In genomic region chrX:13965531-13965930, GRCh38 we compare ENCODE assay signal across 16 cellular contexts.
A peak's percentile ranks its signal among the peaks of the same experiment; 100 is the strongest.
DNase-seq lines count a peak whose midpoint lies in the region; ATAC-seq and TF ChIP-seq lines count a peak whose summit lies in the region.
"Had no signal": no experiment of that assay in that cellular context is flagged by ENCODE, and none has a peak within 500 bp of the region (broad histone marks: within the 10 kb centered on the region; RNA-seq: fewer than 3 reads in every experiment).

No MANE protein-coding gene starts in this region.

- POLR2A ChIA-PET in MCF 10A (lab: Yijun Ruan, JAX) = no interaction called here

- no peak overlapping the region for H3K27ac Mint-ChIP-seq in MCF 10A (ENCODE audit: low read depth, unreplicated experiment)
- H3K27ac Mint-ChIP-seq: CD8-positive, alpha-beta T cell had no signal

- intact Hi-C loops in MCF 10A (cut with micrococcal nuclease) = loop anchor here (1.0 kb wide), 1 partner anchor 48 kb away; no protein-coding TSS in a partner anchor

- no peak overlapping the region for H3K4me3 Mint-ChIP-seq in MCF 10A (ENCODE audit: unreplicated experiment)
- H3K4me3 Mint-ChIP-seq: CD8-positive, alpha-beta T cell had no signal

- no peak for TF ChIP-seq CTCF in MCF 10A (IDR thresholded peaks at IDR 0.05; ENCODE audit: unreplicated experiment)

- H3K4me1 Mint-ChIP-seq in MCF 10A (ENCODE audit: insufficient read depth, unreplicated experiment) = no peaks in the 10 kb centered on the region

- H3K36me3 ChIP-seq in H7 (replicated peaks; ENCODE audit: control insufficient read depth, insufficient read depth, low read length) = no peaks in the 10 kb centered on the region
- H3K36me3 ChIP-seq: BLaER1 had no signal

- H3K27me3 ChIP-seq in H7 (ENCODE audit: control insufficient read depth, insufficient read depth, low read length) (no peaks in the 10 kb centered on the region), layer of hippocampus (ENCODE audit: control insufficient read depth, insufficient read depth, low read length) (no peaks in the 10 kb centered on the region)

- no TSS peak for BruUV-seq in MCF 10A (replicated peaks; lab: Mats Ljungman, UMichigan)

- H3K36me3 Mint-ChIP-seq in MCF 10A (ENCODE audit: insufficient read depth, unreplicated experiment) = no peaks in the 10 kb centered on the region
- H3K36me3 Mint-ChIP-seq: CD8-positive, alpha-beta T cell had no signal

- CTCF ChIA-PET in MCF 10A (lab: Yijun Ruan, JAX) = no interaction called here

- H3K27ac ChIP-seq in cingulate gyrus (ENCODE audit: low read depth, low read length) (peak overlapping the region; percentile 72), layer of hippocampus (ENCODE audit: low read depth, low read length) (peak overlapping the region; percentile 13), substantia nigra (ENCODE audit: low read depth, low read length, poor library complexity, severe bottlenecking) (peak overlapping the region; percentile 39)
- H3K27ac ChIP-seq: BLaER1 had no signal

- ATAC-seq in esophagus mucosa = no peak
- ATAC-seq: CD8-positive, alpha-beta T cell had no signal

- H3K9me3 Mint-ChIP-seq in MCF 10A (ENCODE audit: unreplicated experiment) = no peaks in the 10 kb centered on the region
- H3K9me3 Mint-ChIP-seq: CD8-positive, alpha-beta T cell had no signal

- H3K27me3 Mint-ChIP-seq in MCF 10A (ENCODE audit: insufficient read depth, unreplicated experiment) = peaks cover 65% of the 10 kb centered on the region

- H3K4me3 ChIP-seq in H7 (ENCODE audit: insufficient read depth, low read depth, low read length) = no peak overlapping the region
- H3K4me3 ChIP-seq: BLaER1 had no signal

- DNase-seq in H7 = peak; percentile 62
- peak in 34 of 49 donors; percentile 1 to 44 (median 13) for DNase-seq in substantia nigra (lab: John Stamatoyannopoulos, UW)
- no peak for DNase-seq in DMS153 treated with DMSO at 0.1 percent for 48 hours (lab: John Stamatoyannopoulos, UW; ENCODE audit: unreplicated experiment)
- DNase-seq in MCF 10A (ENCODE audit: unreplicated experiment) = no peak
- no peak for DNase-seq in SK-N-DZ (ENCODE audit: low spot score)
- DNase-seq: CD8-positive, alpha-beta T cell; DMS79 treated with DMSO at 0.1 percent for 48 hours; KBM-7; NCI-H1436 treated with DMSO at 0.1 percent for 48 hours; NCI-H2029 treated with DMSO at 0.1 percent for 48 hours; NCI-H748 treated with DMSO at 0.1 percent for 48 hours; OCI-M1 had no signal

Comparison
In these comparisons a context has a peak if more than half of its experiments do, and no peak if none do; other contexts are left out.
1. DNase-seq: peak in H7 (single experiment) and substantia nigra (34 of 49); none in DMS153 treated with DMSO at 0.1 percent for 48 hours (single experiment), MCF 10A (single experiment) and SK-N-DZ (single experiment).
2. H3K27ac ChIP-seq: peak in every context shown above with its lines; median percentile 72 in cingulate gyrus; 39 in substantia nigra; 13 in layer of hippocampus.